ENCODE assay signal across 8 cellular contexts in genomic region chr2:216034065-216034464, GRCh38. TPM values are rescaled to one million over a fixed set of nuclear protein-coding genes. Genes with fewer than 3 reads are reported as not detected.
A peak's percentile ranks its signal among the peaks of the same experiment; 100 is the strongest.
DNase-seq lines count a peak whose midpoint lies in the region; ATAC-seq and TF ChIP-seq lines count a peak whose summit lies in the region.

No MANE protein-coding gene starts in this region.

- DNase-seq in A673 (ENCODE audit: low spot score) (peak; percentile 83), OCI-M1 (lab: John Stamatoyannopoulos, UW) (peak; percentile 76), fibroblast of pulmonary artery (ENCODE audit: low read depth) (peak; percentile 89), occipital lobe (lab: John Stamatoyannopoulos, UW) (peak; percentile 48), thyroid gland (peak; percentile 77 to 79)
- DNase-seq in activated T-cell treated with anti-CD3 and anti-CD28 coated beads, Interleukin-2, amount 50 U/mL, for 48 hours: peak; percentile 88 to 90

- CTCF ChIA-PET in A673 (lab: Charles Lee): interaction anchor here (0.7 kb wide), 1 partner anchor 40 kb away, joined by 3 read pairs; no protein-coding TSS in a partner anchor

- H3K9me3 ChIP-seq in A673 (ENCODE audit: low read depth, low read length, poor library complexity, severe bottlenecking) (no peaks in the 10 kb centered on the region), thyroid gland (no peaks in the 10 kb centered on the region)

- no peak for TF ChIP-seq POLR2A in thyroid gland (IDR thresholded peaks at IDR 0.05)

- H3K4me1 ChIP-seq in A673 (ENCODE audit: insufficient read depth, low read length, poor library complexity, severe bottlenecking) (no peaks in the 10 kb centered on the region), thyroid gland (peaks cover 0 to 6% of the 10 kb centered on the region in 2 donors)

- H3K4me3 ChIP-seq in A673 (ENCODE audit: low read depth, low read length, poor library complexity, severe bottlenecking): no peak overlapping the region
- H3K4me3 ChIP-seq in fibroblast of pulmonary artery (replicated peaks; ENCODE audit: low read depth, low read length): no peak overlapping the region
- no peak overlapping the region for H3K4me3 ChIP-seq in thyroid gland (replicated peaks in 1 of 3)

- 62 to 67% methylated on average over 1 of the region's 1 CpG for WGBS in thyroid gland, 2 donors

- POLR2A ChIA-PET in A673 (lab: Charles Lee; ENCODE audit: low non-redundant PET): no interaction called here

- H3K27ac ChIP-seq in A673 (ENCODE audit: low read depth, low read length, poor library complexity, severe bottlenecking): no peak overlapping the region
- H3K27ac ChIP-seq in thyroid gland: no peak overlapping the region

- H3K36me3 ChIP-seq in A673 (ENCODE audit: insufficient read depth, low read length, poor library complexity, severe bottlenecking): no peaks in the 10 kb centered on the region
- H3K36me3 ChIP-seq in thyroid gland: peaks cover 3 to 6% of the 10 kb centered on the region in 2 donors

- TF ChIP-seq CTCF in A673 (conservative IDR thresholded peaks at IDR 0.05; ENCODE audit: low read depth, low read length) (peak; percentile 95), fibroblast of pulmonary artery (IDR thresholded peaks at IDR 0.05; ENCODE audit: low read length, missing control alignments) (peak; percentile 97), thyroid gland (IDR thresholded peaks at IDR 0.05) (peak; percentile 70 to 91 (median 80))

- no peaks in the 10 kb centered on the region for H3K27me3 ChIP-seq in A673 (replicated peaks; ENCODE audit: insufficient read depth, low read depth, low read length, poor library complexity)
- no peaks in the 10 kb centered on the region for H3K27me3 ChIP-seq in thyroid gland

- no TSS peak for BruUV-seq in A673 (replicated peaks; lab: Mats Ljungman, UMichigan)

- peak; percentile 41 for ATAC-seq in GM18511 (IDR thresholded peaks at IDR 0.05; ENCODE audit: unreplicated experiment)
- ATAC-seq in HG03432 (IDR thresholded peaks at IDR 0.05; ENCODE audit: unreplicated experiment): peak; percentile 39

- intact Hi-C loops in A673 (cut with micrococcal nuclease; ENCODE audit: unreplicated experiment) (no loop called here), thyroid gland (cut with DNase I) (no loop called here)

RNA-seq across cellular contexts. Expression of gene MREG, which starts 20.7 kb away (rescaled TPM):
- 14.9 and 15.9 TPM in 2 replicates for total RNA-seq in A673 (2021)
- 2.5 TPM for total RNA-seq in occipital lobe
- total RNA-seq in thyroid gland: 1 to 10 TPM; 4.4 to 5.4 (median 5.2) TPM

RNA-seq across cellular contexts. Expression of gene PECR, which starts 47.5 kb away (rescaled TPM):
- 19.7 and 22.2 TPM in 2 replicates for total RNA-seq in A673 (2021)
- total RNA-seq in occipital lobe: 29.9 TPM
- total RNA-seq in thyroid gland: 10 to 100 TPM; 14.6 to 25.6 (median 22.8) TPM

RNA-seq across cellular contexts. Expression of gene TMEM169, which starts 47.7 kb away (rescaled TPM):
- total RNA-seq in A673 (2021): 1.1 and 1.7 TPM in 2 replicates
- 21.7 TPM for total RNA-seq in occipital lobe
- 1 to 10 TPM; 1.9 to 3.1 (median 2.4) TPM for total RNA-seq in thyroid gland
